ENCODE assay signal across 20 cellular contexts in the genomic region with DNA sequence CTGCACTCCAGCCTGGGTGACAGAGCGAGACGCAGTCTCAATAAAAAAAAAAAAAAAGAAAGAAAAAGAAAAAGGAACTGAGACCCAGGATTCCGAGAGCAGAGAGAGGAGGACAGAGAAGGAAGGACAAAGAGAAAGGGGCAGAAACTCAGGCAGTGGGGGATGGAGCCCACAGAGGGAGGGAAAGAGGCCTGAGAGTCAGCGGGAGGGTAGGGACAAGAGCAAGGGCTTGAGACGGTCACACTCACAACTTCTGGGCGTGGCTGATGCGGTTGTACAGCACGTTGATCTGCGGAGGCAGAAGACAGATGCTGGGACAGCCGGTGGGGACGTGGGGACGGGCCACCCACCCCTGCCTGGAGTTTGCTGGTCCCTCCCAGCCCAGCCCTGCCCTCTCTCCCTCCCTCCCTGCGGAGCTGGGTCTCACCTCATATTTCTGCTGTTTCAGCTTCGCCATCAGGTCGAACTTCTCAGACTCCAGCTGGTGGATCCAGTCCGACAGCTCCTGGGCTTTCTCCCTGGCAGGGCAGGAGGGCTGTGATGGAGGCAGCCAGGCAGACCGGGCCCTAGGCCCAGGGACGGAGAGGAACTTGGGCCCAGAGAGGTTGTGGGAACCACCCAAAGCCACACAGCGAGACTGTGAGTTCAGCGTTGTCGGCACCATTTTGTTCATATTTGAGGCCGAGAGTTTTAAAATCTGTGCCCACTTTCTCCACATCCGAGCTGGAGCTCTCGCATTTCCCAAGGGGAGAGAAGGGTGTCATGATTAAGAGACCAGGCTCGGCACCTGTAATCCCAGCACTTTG. TPM values are rescaled to one million over a fixed set of nuclear protein-coding genes. Genes with fewer than 3 reads are reported as not detected.
DNase-seq lines count a peak whose midpoint lies in the region; ATAC-seq and TF ChIP-seq lines count a peak whose summit lies in the region.
"Had no signal": no experiment of that assay in that cellular context is flagged by ENCODE, and none has a peak within 500 bp of the region (broad histone marks: within the 10 kb centered on the region; RNA-seq: fewer than 3 reads in every experiment).

No MANE protein-coding gene starts in this region.

- CTCF ChIA-PET in activated CD8-positive, alpha-beta T cell treated with anti-CD3 and anti-CD28 coated beads for 36 hours (lab: Charles Lee): interaction anchor here (1.3 to 1.5 kb wide), 2 partner anchors 16 to 253 kb away, joined by 4 to 9 read pairs; partner anchors contain the start of gene PPP1R12C

- H3K27ac ChIP-seq in DOHH2 (ENCODE audit: low read depth, low read length) (peak overlapping the region; percentile 30; the same call in 1 of the 2 replicates), HUES6 (ENCODE audit: low read depth, low read length) (no peak overlapping the region), SU-DHL-6 (ENCODE audit: low read depth, low read length) (no peak overlapping the region), neural progenitor cell (no peak overlapping the region), SJCRH30 (no peak overlapping the region)
- H3K27ac ChIP-seq: brain microvascular endothelial cell, esophagus muscularis mucosa, neutrophil had no signal

- peak overlapping the region; percentile 25 for H3K4me3 Mint-ChIP-seq in neural progenitor cell
- H3K4me3 Mint-ChIP-seq in activated CD8-positive, alpha-beta T cell treated with anti-CD3 and anti-CD28 coated beads for 36 hours: no peak overlapping the region
- H3K4me3 Mint-ChIP-seq: activated naive CD8-positive, alpha-beta T cell treated with anti-CD3 and anti-CD28 coated beads for 36 hours; activated T-cell treated with anti-CD3 and anti-CD28 coated beads, Interleukin-2, amount 50 U/mL, for 24 hours had no signal

- peak overlapping the region; percentile 57 for H3K27ac Mint-ChIP-seq in neural progenitor cell
- no peak overlapping the region for H3K27ac Mint-ChIP-seq in activated CD8-positive, alpha-beta T cell treated with anti-CD3 and anti-CD28 coated beads for 36 hours
- no peak overlapping the region for H3K27ac Mint-ChIP-seq in activated naive CD4-positive, alpha-beta T cell treated with anti-CD3 and anti-CD28 coated beads, Interleukin-2, amount 50 U/mL, for 72 hours
- H3K27ac Mint-ChIP-seq: activated naive CD8-positive, alpha-beta T cell treated with anti-CD3 and anti-CD28 coated beads for 36 hours; activated T-cell treated with anti-CD3 and anti-CD28 coated beads, Interleukin-2, amount 50 U/mL, for 24 hours had no signal

- TF ChIP-seq CTCF in DOHH2 (IDR thresholded peaks at IDR 0.05; ENCODE audit: low read depth, low read length, poor library complexity, severe bottlenecking) (no peak), SU-DHL-6 (IDR thresholded peaks at IDR 0.05; ENCODE audit: insufficient read depth, low read length, poor library complexity, severe bottlenecking) (no peak), neural progenitor cell (IDR thresholded peaks at IDR 0.05) (no peak)
- no peak for TF ChIP-seq CTCF in activated CD8-positive, alpha-beta T cell treated with anti-CD3 and anti-CD28 coated beads for 36 hours (IDR thresholded peaks at IDR 0.05)

- H2AFZ ChIP-seq in SU-DHL-6 (ENCODE audit: low read depth, low read length, severe bottlenecking) (no peak overlapping the region), neural progenitor cell (replicated peaks) (no peak overlapping the region)

- H3K36me3 Mint-ChIP-seq in neural progenitor cell: no peaks in the 10 kb centered on the region
- no peaks in the 10 kb centered on the region for H3K36me3 Mint-ChIP-seq in activated CD8-positive, alpha-beta T cell treated with anti-CD3 and anti-CD28 coated beads for 36 hours (ENCODE audit: low read depth)
- H3K36me3 Mint-ChIP-seq in activated naive CD4-positive, alpha-beta T cell treated with anti-CD3 and anti-CD28 coated beads, Interleukin-2, amount 50 U/mL, for 72 hours: no peaks in the 10 kb centered on the region
- H3K36me3 Mint-ChIP-seq: activated naive CD8-positive, alpha-beta T cell treated with anti-CD3 and anti-CD28 coated beads for 36 hours had no signal

- H3K27me3 Mint-ChIP-seq in neural progenitor cell (ENCODE audit: insufficient read depth, low read depth): no peaks in the 10 kb centered on the region
- H3K27me3 Mint-ChIP-seq in activated CD8-positive, alpha-beta T cell treated with anti-CD3 and anti-CD28 coated beads for 36 hours: peaks cover 27% of the 10 kb centered on the region

- peaks cover 26% of the 10 kb centered on the region for H3K4me1 ChIP-seq in DOHH2 (ENCODE audit: control insufficient read depth, low read length)
- no peaks in the 10 kb centered on the region; the same call in 1 of the 2 replicates for H3K4me1 ChIP-seq in HUES6 (ENCODE audit: control insufficient read depth, insufficient read depth, low read length)
- no peaks in the 10 kb centered on the region for H3K4me1 ChIP-seq in neural progenitor cell
- no peaks in the 10 kb centered on the region for H3K4me1 ChIP-seq in SJCRH30
- H3K4me1 ChIP-seq: esophagus muscularis mucosa had no signal

- H3K9me2 ChIP-seq in DOHH2 (replicated peaks; ENCODE audit: control insufficient read depth, low read length): no peaks in the 10 kb centered on the region
- H3K9me2 ChIP-seq in SU-DHL-6 (replicated peaks; ENCODE audit: insufficient read depth, low read length): no peaks in the 10 kb centered on the region

- no peaks in the 10 kb centered on the region for H3K79me2 ChIP-seq in DOHH2 (ENCODE audit: control insufficient read depth, low read length)
- H3K79me2 ChIP-seq in SU-DHL-6 (ENCODE audit: insufficient read depth, low read length): no peaks in the 10 kb centered on the region
- no peaks in the 10 kb centered on the region for H3K79me2 ChIP-seq in neural progenitor cell (ENCODE audit: low read depth)

- H3K27me3 ChIP-seq in DOHH2 (ENCODE audit: control insufficient read depth, low read length) (peaks cover 2% of the 10 kb centered on the region; the same call in 1 of the 2 replicates), HUES6 (ENCODE audit: control insufficient read depth, insufficient read depth, low read length) (no peaks in the 10 kb centered on the region), SU-DHL-6 (ENCODE audit: low read length) (no peaks in the 10 kb centered on the region), neural progenitor cell (no peaks in the 10 kb centered on the region), SJCRH30 (no peaks in the 10 kb centered on the region)
- H3K27me3 ChIP-seq: brain microvascular endothelial cell had no signal

- H3K4me2 ChIP-seq in DOHH2 (ENCODE audit: low read length) (peak overlapping the region; percentile 69), SU-DHL-6 (ENCODE audit: low read depth, low read length, poor library complexity, severe bottlenecking) (peak overlapping the region; percentile 24), neural progenitor cell (no peak overlapping the region)

- intact Hi-C loops in activated CD8-positive, alpha-beta T cell treated with anti-CD3 and anti-CD28 coated beads for 36 hours (cut with micrococcal nuclease): no loop called here

- H4K20me1 ChIP-seq in DOHH2 (ENCODE audit: control insufficient read depth, insufficient read depth, low read depth, low read length) (no peaks in the 10 kb centered on the region), SU-DHL-6 (ENCODE audit: low read depth, low read length) (no peaks in the 10 kb centered on the region), neural progenitor cell (ENCODE audit: low read depth) (no peaks in the 10 kb centered on the region)

- DNase-seq in neural progenitor cell (ENCODE audit: low spot score) (no peak), SJCRH30 (no peak)
- DNase-seq in stimulated activated CD4-positive, alpha-beta T cell treated with anti-CD3 and anti-CD28 coated beads, Interleukin-12 subunit alpha, Interleukin-12 subunit beta, amount 100 ng/mL, for 4 hours: no peak
- DNase-seq in activated CD8-positive, alpha-beta T cell treated with anti-CD3 and anti-CD28 coated beads for 36 hours: no peak
- no peak for DNase-seq in activated naive CD4-positive, alpha-beta T cell treated with anti-CD3 and anti-CD28 coated beads, Interleukin-2, amount 50 U/mL, for 72 hours (ENCODE audit: low spot score in 2 of 2)
- DNase-seq: activated CD4-positive, alpha-beta T cell treated with anti-CD3 and anti-CD28 coated beads, Interleukin-2, amount 50 U/mL, for 48 hours; activated naive CD8-positive, alpha-beta T cell treated with anti-CD3 and anti-CD28 coated beads for 36 hours; activated T-cell treated with anti-CD3 and anti-CD28 coated beads, Interleukin-2, amount 50 U/mL, for 24 hours; brain microvascular endothelial cell; dermis blood vessel endothelial cell; mammary epithelial cell; NCI-H146; NCI-H345; stimulated activated CD4-positive, alpha-beta T cell treated with anti-CD3 and anti-CD28 coated beads, Interleukin-2, amount 100 ng/mL, for 24 hours had no signal

- POLR2A ChIA-PET in activated CD8-positive, alpha-beta T cell treated with anti-CD3 and anti-CD28 coated beads for 36 hours (lab: Charles Lee): interaction anchor here (0.6 kb wide), 1 partner anchor 409 kb away, joined by 3 read pairs; no protein-coding TSS in a partner anchor

- H3K4me3 ChIP-seq in DOHH2 (ENCODE audit: low read length): peak overlapping the region; percentile 38
- no peak overlapping the region for H3K4me3 ChIP-seq in HUES6 (ENCODE audit: low read depth, low read length)
- no peak overlapping the region for H3K4me3 ChIP-seq in SU-DHL-6 (ENCODE audit: insufficient read depth, low read length, poor library complexity, severe bottlenecking)
- H3K4me3 ChIP-seq in neural progenitor cell: no peak overlapping the region
- H3K4me3 ChIP-seq in SJCRH30: no peak overlapping the region
- H3K4me3 ChIP-seq: esophagus muscularis mucosa had no signal

- no peak for ATAC-seq in activated CD8-positive, alpha-beta T cell treated with anti-CD3 and anti-CD28 coated beads for 36 hours
- ATAC-seq in activated naive CD4-positive, alpha-beta T cell treated with anti-CD3 and anti-CD28 coated beads, Interleukin-2, amount 50 U/mL, for 72 hours: no peak
- ATAC-seq: sciatic nerve had no signal

- peaks cover 32% of the 10 kb centered on the region for H3K4me1 Mint-ChIP-seq in neural progenitor cell
- no peaks in the 10 kb centered on the region for H3K4me1 Mint-ChIP-seq in activated CD8-positive, alpha-beta T cell treated with anti-CD3 and anti-CD28 coated beads for 36 hours (ENCODE audit: low read depth)

- no peaks in the 10 kb centered on the region for H3K9me3 Mint-ChIP-seq in neural progenitor cell
- H3K9me3 Mint-ChIP-seq in activated CD8-positive, alpha-beta T cell treated with anti-CD3 and anti-CD28 coated beads for 36 hours: no peaks in the 10 kb centered on the region
- H3K9me3 Mint-ChIP-seq in activated naive CD4-positive, alpha-beta T cell treated with anti-CD3 and anti-CD28 coated beads, Interleukin-2, amount 50 U/mL, for 72 hours: no peaks in the 10 kb centered on the region
- H3K9me3 Mint-ChIP-seq: activated naive CD8-positive, alpha-beta T cell treated with anti-CD3 and anti-CD28 coated beads for 36 hours; activated T-cell treated with anti-CD3 and anti-CD28 coated beads, Interleukin-2, amount 50 U/mL, for 24 hours had no signal

- H3K36me3 ChIP-seq in DOHH2 (ENCODE audit: control insufficient read depth, low read length) (no peaks in the 10 kb centered on the region), HUES6 (ENCODE audit: control insufficient read depth, insufficient read depth, low read length) (peaks cover 10% of the 10 kb centered on the region), SU-DHL-6 (ENCODE audit: low read length) (no peaks in the 10 kb centered on the region), neural progenitor cell (no peaks in the 10 kb centered on the region), SJCRH30 (peaks cover 40% of the 10 kb centered on the region)
- H3K36me3 ChIP-seq: brain microvascular endothelial cell, neutrophil had no signal

- H3K9me3 ChIP-seq in DOHH2 (ENCODE audit: control insufficient read depth, insufficient read depth, low read length) (no peaks in the 10 kb centered on the region), HUES6 (ENCODE audit: control insufficient read depth, insufficient read depth, low read depth, low read length) (no peaks in the 10 kb centered on the region), SU-DHL-6 (ENCODE audit: insufficient read depth, low read length) (no peaks in the 10 kb centered on the region), neural progenitor cell (ENCODE audit: low read depth) (no peaks in the 10 kb centered on the region), SJCRH30 (replicated peaks) (no peaks in the 10 kb centered on the region)
- H3K9me3 ChIP-seq: esophagus muscularis mucosa, neutrophil had no signal

- H3K9ac ChIP-seq in HUES6 (ENCODE audit: low read length) (peak overlapping the region; percentile 26), SU-DHL-6 (ENCODE audit: low read length) (no peak overlapping the region), neural progenitor cell (no peak overlapping the region)

- H3F3A ChIP-seq in DOHH2 (ENCODE audit: control insufficient read depth, insufficient read depth) (peaks cover 6% of the 10 kb centered on the region), SU-DHL-6 (ENCODE audit: insufficient read depth) (no peaks in the 10 kb centered on the region), neural progenitor cell (ENCODE audit: low read depth) (peaks cover 11% of the 10 kb centered on the region)

RNA-seq across cellular contexts. Expression of gene TNNT1, which starts 15.2 kb away (rescaled TPM):
- total RNA-seq in neural progenitor cell (ENCODE audit: low replicate concordance): 74.1 and 121 TPM in 2 replicates
- total RNA-seq in activated CD8-positive, alpha-beta T cell treated with anti-CD3 and anti-CD28 coated beads for 36 hours: not detected
- 599 and 612 TPM in 2 replicates for total RNA-seq in SJCRH30 (2014; rRNA removed; shearing (Covaris generic))
- total RNA-seq in activated naive CD4-positive, alpha-beta T cell treated with anti-CD3 and anti-CD28 coated beads, Interleukin-2, amount 50 U/mL, for 72 hours: 1 to 10 TPM in 1 of 2 donors, not detected in 1; 1.3 TPM
- total RNA-seq: activated naive CD8-positive, alpha-beta T cell treated with anti-CD3 and anti-CD28 coated beads for 36 hours had no signal

RNA-seq across cellular contexts. Expression of gene PPP1R12C, which starts 16.4 kb away (rescaled TPM):
- 21.8 and 62.7 TPM in 2 replicates for total RNA-seq in neural progenitor cell (ENCODE audit: low replicate concordance)
- total RNA-seq in activated CD8-positive, alpha-beta T cell treated with anti-CD3 and anti-CD28 coated beads for 36 hours: 10 to 100 TPM; 55.4 to 55.8 TPM
- 26.2 and 30.5 TPM in 2 replicates for total RNA-seq in SJCRH30 (2014; rRNA removed; shearing (Covaris generic))
- total RNA-seq in activated naive CD4-positive, alpha-beta T cell treated with anti-CD3 and anti-CD28 coated beads, Interleukin-2, amount 50 U/mL, for 72 hours: 10 to 100 TPM; 52.7 to 76.5 TPM

RNA-seq across cellular contexts. Expression of gene TNNI3, which starts 23.7 kb away (rescaled TPM):
- total RNA-seq in neural progenitor cell (ENCODE audit: low replicate concordance): 22.2 and 41.0 TPM in 2 replicates
- total RNA-seq in activated CD8-positive, alpha-beta T cell treated with anti-CD3 and anti-CD28 coated beads for 36 hours: not detected
- total RNA-seq in SJCRH30 (2014; rRNA removed; shearing (Covaris generic)): 2.4 and 2.5 TPM in 2 replicates
- total RNA-seq in activated naive CD4-positive, alpha-beta T cell treated with anti-CD3 and anti-CD28 coated beads, Interleukin-2, amount 50 U/mL, for 72 hours: not detected
- total RNA-seq: dermis blood vessel endothelial cell, esophagus muscularis mucosa, sciatic nerve had no signal

RNA-seq across cellular contexts. Expression of gene DNAAF3, which starts 32.6 kb away (rescaled TPM):
- total RNA-seq in neural progenitor cell (ENCODE audit: low replicate concordance): 9.1 and 12.0 TPM in 2 replicates
- not detected for total RNA-seq in activated CD8-positive, alpha-beta T cell treated with anti-CD3 and anti-CD28 coated beads for 36 hours
- 9.1 and 14.0 TPM in 2 replicates for total RNA-seq in SJCRH30 (2014; rRNA removed; shearing (Covaris generic))
- total RNA-seq in activated naive CD4-positive, alpha-beta T cell treated with anti-CD3 and anti-CD28 coated beads, Interleukin-2, amount 50 U/mL, for 72 hours: under 1 TPM; 0.55 to 0.95 TPM
- total RNA-seq: activated naive CD8-positive, alpha-beta T cell treated with anti-CD3 and anti-CD28 coated beads for 36 hours had no signal

RNA-seq across cellular contexts. Expression of gene SYT5, which starts 46.2 kb away (rescaled TPM):
- 0.22 TPM in 1 of 2 replicates, not detected in the other for total RNA-seq in neural progenitor cell (ENCODE audit: low replicate concordance)
- total RNA-seq in activated CD8-positive, alpha-beta T cell treated with anti-CD3 and anti-CD28 coated beads for 36 hours: not detected
- 0.36 TPM in 1 of 2 replicates, not detected in the other for total RNA-seq in SJCRH30 (2014; rRNA removed; shearing (Covaris generic))
- total RNA-seq in activated naive CD4-positive, alpha-beta T cell treated with anti-CD3 and anti-CD28 coated beads, Interleukin-2, amount 50 U/mL, for 72 hours: not detected
- total RNA-seq: activated naive CD8-positive, alpha-beta T cell treated with anti-CD3 and anti-CD28 coated beads for 36 hours; dermis blood vessel endothelial cell; sciatic nerve had no signal

Comparison
In these comparisons a context has a peak if more than half of its experiments do, and no peak if none do; other contexts are left out.
1. RNA of gene TNNT1, which starts 15.2 kb away (total RNA-seq): 599 to 612 TPM in SJCRH30 and 74.1 to 121 TPM in neural progenitor cell; 1.3 TPM in activated naive CD4-positive, alpha-beta T cell treated with anti-CD3 and anti-CD28 coated beads, Interleukin-2, amount 50 U/mL, for 72 hours and not detected in activated CD8-positive, alpha-beta T cell treated with anti-CD3 and anti-CD28 coated beads for 36 hours; every median in the first group is over 10 times any median in the second.